2 cellular contexts compared by ENCODE assay signal in the genomic region with DNA sequence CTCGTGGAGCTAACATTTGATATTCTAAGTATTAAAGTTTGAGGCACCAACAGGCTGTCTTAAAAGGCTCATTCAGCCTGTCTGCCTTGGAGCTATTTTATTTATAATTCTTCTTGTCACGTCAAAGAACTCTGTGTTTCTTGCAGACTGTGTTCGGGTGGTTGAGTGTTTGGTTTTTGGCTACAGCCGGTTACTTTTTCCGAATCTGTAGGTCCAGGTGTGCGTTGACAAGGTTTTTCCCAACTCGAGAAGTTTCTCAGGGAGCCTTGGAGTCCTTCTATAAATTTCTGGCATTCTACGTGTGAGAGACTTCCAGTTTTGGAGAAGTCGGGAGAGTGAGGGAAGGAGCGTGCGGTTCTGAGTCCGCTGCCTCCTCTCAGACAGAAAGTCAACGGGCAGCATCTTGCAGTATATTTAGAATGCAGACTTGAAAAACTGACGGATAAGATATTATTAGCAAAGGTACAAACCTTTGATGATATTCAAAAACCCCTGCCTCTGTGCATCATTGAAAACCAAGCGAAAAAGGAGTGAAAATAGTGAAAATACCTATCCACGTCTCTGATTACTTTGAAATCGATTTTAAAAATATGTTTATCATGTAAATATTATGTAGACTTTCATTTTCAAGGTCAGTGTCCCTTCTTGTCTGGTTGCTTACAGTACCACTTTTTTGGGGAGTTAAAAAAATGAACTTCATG.
TF ChIP-seq lines count a peak whose summit lies in the region.

No MANE protein-coding gene starts in this region.

TF ChIP-seq in liver, 16 proteins besides CTCF, POLR2A, EP300 and RAD21 (continued from another document):
- no peak for TF ChIP-seq REST (IDR thresholded peaks at IDR 0.05)
- no peak for TF ChIP-seq TAF1 (conservative IDR thresholded peaks at IDR 0.05)
- no peak for TF ChIP-seq YY1 (IDR thresholded peaks at IDR 0.05)
- TF ChIP-seq HNF4A (conservative IDR thresholded peaks at IDR 0.05) = no peak

TF ChIP-seq in HepG2, 621 proteins besides CTCF, POLR2A, EP300 and RAD21 (continued from another document):
- TF ChIP-seq, protein P1, sequence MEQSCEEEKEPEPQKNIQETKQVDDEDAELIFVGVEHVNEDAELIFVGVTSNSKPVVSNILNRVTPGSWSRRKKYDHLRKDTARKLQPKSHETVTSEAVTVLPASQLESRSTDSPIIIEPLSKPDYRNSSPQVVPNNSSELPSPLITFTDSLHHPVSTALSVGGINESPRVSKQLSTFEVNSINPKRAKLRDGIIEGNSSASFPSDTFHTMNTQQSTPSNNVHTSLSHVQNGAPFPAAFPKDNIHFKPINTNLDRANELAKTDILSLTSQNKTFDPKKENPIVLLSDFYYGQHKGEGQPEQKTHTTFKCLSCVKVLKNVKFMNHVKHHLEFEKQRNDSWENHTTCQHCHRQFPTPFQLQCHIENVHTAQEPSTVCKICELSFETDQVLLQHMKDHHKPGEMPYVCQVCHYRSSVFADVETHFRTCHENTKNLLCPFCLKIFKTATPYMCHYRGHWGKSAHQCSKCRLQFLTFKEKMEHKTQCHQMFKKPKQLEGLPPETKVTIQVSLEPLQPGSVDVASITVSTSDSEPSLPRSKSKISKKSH (CRISPR knock-in tag; IDR thresholded peaks at IDR 0.05; ENCODE audit: borderline replicate concordance) = no peak
- TF ChIP-seq PAWR (CRISPR knock-in tag; IDR thresholded peaks at IDR 0.05; ENCODE audit: borderline replicate concordance) (no peak), ERF (CRISPR knock-in tag; IDR thresholded peaks at IDR 0.05) (no peak), HNF4A (CRISPR knock-in tag; IDR thresholded peaks at IDR 0.05) (no peak), MED1 (CRISPR knock-in tag; IDR thresholded peaks at IDR 0.05) (no peak), TGIF2 (CRISPR knock-in tag; IDR thresholded peaks at IDR 0.05) (no peak), NKX3-1 (CRISPR knock-in tag; IDR thresholded peaks at IDR 0.05) (no peak), GATA4 (IDR thresholded peaks at IDR 0.05; ENCODE audit: borderline replicate concordance, low read depth) (no peak), SP140L (CRISPR knock-in tag; IDR thresholded peaks at IDR 0.05; ENCODE audit: borderline replicate concordance) (no peak), AGO2 (optimal IDR thresholded peaks at IDR 0.05; ENCODE audit: low read depth, low read length) (no peak), LBX2 (CRISPR knock-in tag; IDR thresholded peaks at IDR 0.05; ENCODE audit: borderline replicate concordance) (no peak), SALL1 (CRISPR knock-in tag; IDR thresholded peaks at IDR 0.05) (no peak), ZNF460 (CRISPR knock-in tag; IDR thresholded peaks at IDR 0.05; ENCODE audit: borderline replicate concordance) (no peak)
- TF ChIP-seq, protein P2, sequence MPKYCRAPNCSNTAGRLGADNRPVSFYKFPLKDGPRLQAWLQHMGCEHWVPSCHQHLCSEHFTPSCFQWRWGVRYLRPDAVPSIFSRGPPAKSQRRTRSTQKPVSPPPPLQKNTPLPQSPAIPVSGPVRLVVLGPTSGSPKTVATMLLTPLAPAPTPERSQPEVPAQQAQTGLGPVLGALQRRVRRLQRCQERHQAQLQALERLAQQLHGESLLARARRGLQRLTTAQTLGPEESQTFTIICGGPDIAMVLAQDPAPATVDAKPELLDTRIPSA (CRISPR knock-in tag; IDR thresholded peaks at IDR 0.05; ENCODE audit: borderline replicate concordance) = no peak
- TF ChIP-seq, protein P3, sequence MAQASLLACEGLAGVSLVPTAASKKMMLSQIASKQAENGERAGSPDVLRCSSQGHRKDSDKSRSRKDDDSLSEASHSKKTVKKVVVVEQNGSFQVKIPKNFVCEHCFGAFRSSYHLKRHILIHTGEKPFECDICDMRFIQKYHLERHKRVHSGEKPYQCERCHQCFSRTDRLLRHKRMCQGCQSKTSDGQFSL (CRISPR knock-in tag; IDR thresholded peaks at IDR 0.05) = no peak
